ENCODE assay signal across 1 cellular context in the genomic region with DNA sequence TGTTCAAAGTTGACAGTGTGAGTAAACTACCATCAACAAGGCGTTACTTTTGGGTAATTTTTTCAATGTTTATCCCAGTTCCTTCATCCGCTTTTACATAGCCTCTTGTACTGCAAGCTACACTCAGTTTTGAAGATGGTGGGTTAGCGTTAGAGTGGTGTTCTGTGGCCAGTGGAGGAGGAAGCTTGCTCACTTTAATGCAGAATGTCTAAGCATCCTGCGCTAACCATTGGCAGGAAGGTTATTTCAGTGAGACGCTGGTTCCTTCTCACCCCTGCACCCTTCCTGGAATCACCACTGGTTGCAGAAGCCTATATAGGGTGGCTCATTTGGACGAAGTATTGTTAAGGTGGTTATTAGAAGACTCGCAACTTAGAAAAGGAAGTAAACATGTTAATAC.
TF ChIP-seq lines count a peak whose summit lies in the region.

No MANE protein-coding gene starts in this region.

TF ChIP-seq in K562, 482 proteins besides CTCF, POLR2A, EP300 and RAD21 (continued from another document):
- TF ChIP-seq, protein P1, sequence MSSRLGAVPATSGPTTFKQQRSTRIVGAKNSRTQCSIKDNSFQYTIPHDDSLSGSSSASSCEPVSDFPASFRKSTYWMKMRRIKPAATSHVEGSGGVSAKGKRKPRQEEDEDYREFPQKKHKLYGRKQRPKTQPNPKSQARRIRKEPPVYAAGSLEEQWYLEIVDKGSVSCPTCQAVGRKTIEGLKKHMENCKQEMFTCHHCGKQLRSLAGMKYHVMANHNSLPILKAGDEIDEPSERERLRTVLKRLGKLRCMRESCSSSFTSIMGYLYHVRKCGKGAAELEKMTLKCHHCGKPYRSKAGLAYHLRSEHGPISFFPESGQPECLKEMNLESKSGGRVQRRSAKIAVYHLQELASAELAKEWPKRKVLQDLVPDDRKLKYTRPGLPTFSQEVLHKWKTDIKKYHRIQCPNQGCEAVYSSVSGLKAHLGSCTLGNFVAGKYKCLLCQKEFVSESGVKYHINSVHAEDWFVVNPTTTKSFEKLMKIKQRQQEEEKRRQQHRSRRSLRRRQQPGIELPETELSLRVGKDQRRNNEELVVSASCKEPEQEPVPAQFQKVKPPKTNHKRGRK (tag; IDR thresholded peaks at IDR 0.05) = no peak
- TF ChIP-seq NEUROD1 (IDR thresholded peaks at IDR 0.05; ENCODE audit: borderline replicate concordance, low read depth, low read length, partially characterized antibody) (no peak), RBM34 (IDR thresholded peaks at IDR 0.05; ENCODE audit: borderline replicate concordance, insufficient read depth, low read length) (no peak), ZNF589 (CRISPR knock-in tag; IDR thresholded peaks at IDR 0.05; ENCODE audit: low read depth) (0 out of 2 replicates have a peak, but pooled peaks have one; percentile 28), CC2D1A (IDR thresholded peaks at IDR 0.05) (no peak), XRCC4 (IDR thresholded peaks at IDR 0.05; ENCODE audit: extremely low read depth, insufficient read depth, insufficient read length) (no peak), DMBX1 (CRISPR knock-in tag; IDR thresholded peaks at IDR 0.05; ENCODE audit: borderline replicate concordance) (peak; percentile 34; the same call in 1 of the 2 replicates), SUPT5H (IDR thresholded peaks at IDR 0.05) (no peak), ZNF239 (CRISPR knock-in tag; IDR thresholded peaks at IDR 0.05) (no peak), ZNF384 (IDR thresholded peaks at IDR 0.05; ENCODE audit: low read depth, low read length) (no peak)
- TF ChIP-seq, protein P2, sequence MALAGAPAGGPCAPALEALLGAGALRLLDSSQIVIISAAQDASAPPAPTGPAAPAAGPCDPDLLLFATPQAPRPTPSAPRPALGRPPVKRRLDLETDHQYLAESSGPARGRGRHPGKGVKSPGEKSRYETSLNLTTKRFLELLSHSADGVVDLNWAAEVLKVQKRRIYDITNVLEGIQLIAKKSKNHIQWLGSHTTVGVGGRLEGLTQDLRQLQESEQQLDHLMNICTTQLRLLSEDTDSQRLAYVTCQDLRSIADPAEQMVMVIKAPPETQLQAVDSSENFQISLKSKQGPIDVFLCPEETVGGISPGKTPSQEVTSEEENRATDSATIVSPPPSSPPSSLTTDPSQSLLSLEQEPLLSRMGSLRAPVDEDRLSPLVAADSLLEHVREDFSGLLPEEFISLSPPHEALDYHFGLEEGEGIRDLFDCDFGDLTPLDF (CRISPR knock-in tag; IDR thresholded peaks at IDR 0.05) = no peak
